In the genomic region with DNA sequence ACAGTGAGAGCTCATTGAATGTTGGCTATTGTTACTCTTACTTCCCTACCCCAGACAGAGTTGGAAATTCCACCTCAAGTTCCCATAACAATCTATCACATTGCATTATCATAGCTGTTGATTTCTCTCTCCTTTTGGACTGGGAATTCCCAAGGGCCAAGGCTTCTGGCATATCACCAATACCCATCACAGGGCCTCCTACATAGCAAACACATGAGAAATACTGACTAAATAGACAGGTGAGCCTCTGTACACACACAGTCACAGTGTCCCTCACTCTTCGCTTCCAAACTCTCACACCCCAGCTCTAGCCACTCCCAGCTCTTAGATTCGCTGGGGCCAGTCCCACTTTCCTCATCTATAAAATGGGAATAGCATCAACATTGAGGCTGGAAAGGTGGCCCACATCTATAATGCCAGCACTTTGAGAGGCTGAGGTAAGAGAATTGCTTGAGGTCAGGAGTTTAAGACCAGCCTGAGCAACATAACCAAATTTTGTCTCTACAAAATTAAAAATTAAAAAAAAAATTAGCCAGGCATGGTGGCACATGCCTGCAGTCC, we compare ENCODE assay signal across 1 cellular context.
A peak's percentile ranks its signal among the peaks of the same experiment; 100 is the strongest.
TF ChIP-seq lines count a peak whose summit lies in the region.

No MANE protein-coding gene starts in this region.

TF ChIP-seq in HepG2, 621 proteins besides CTCF, POLR2A, EP300 and RAD21 (continued from another document and continues in another):
- TF ChIP-seq, protein P1, sequence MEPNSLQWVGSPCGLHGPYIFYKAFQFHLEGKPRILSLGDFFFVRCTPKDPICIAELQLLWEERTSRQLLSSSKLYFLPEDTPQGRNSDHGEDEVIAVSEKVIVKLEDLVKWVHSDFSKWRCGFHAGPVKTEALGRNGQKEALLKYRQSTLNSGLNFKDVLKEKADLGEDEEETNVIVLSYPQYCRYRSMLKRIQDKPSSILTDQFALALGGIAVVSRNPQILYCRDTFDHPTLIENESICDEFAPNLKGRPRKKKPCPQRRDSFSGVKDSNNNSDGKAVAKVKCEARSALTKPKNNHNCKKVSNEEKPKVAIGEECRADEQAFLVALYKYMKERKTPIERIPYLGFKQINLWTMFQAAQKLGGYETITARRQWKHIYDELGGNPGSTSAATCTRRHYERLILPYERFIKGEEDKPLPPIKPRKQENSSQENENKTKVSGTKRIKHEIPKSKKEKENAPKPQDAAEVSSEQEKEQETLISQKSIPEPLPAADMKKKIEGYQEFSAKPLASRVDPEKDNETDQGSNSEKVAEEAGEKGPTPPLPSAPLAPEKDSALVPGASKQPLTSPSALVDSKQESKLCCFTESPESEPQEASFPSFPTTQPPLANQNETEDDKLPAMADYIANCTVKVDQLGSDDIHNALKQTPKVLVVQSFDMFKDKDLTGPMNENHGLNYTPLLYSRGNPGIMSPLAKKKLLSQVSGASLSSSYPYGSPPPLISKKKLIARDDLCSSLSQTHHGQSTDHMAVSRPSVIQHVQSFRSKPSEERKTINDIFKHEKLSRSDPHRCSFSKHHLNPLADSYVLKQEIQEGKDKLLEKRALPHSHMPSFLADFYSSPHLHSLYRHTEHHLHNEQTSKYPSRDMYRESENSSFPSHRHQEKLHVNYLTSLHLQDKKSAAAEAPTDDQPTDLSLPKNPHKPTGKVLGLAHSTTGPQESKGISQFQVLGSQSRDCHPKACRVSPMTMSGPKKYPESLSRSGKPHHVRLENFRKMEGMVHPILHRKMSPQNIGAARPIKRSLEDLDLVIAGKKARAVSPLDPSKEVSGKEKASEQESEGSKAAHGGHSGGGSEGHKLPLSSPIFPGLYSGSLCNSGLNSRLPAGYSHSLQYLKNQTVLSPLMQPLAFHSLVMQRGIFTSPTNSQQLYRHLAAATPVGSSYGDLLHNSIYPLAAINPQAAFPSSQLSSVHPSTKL (CRISPR knock-in tag; IDR thresholded peaks at IDR 0.05) = peak; percentile 58
- no peak for TF ChIP-seq SMAD3 (CRISPR knock-in tag; IDR thresholded peaks at IDR 0.05)
- no peak for TF ChIP-seq FOSL1 (CRISPR knock-in tag; IDR thresholded peaks at IDR 0.05; ENCODE audit: borderline replicate concordance)
- TF ChIP-seq IRF2 (CRISPR knock-in tag; IDR thresholded peaks at IDR 0.05) = no peak
- no peak for TF ChIP-seq ZNF775 (CRISPR knock-in tag; IDR thresholded peaks at IDR 0.05; ENCODE audit: borderline replicate concordance)
- no peak for TF ChIP-seq KLF12 (CRISPR knock-in tag; IDR thresholded peaks at IDR 0.05; ENCODE audit: borderline replicate concordance)
- TF ChIP-seq, protein P2, sequence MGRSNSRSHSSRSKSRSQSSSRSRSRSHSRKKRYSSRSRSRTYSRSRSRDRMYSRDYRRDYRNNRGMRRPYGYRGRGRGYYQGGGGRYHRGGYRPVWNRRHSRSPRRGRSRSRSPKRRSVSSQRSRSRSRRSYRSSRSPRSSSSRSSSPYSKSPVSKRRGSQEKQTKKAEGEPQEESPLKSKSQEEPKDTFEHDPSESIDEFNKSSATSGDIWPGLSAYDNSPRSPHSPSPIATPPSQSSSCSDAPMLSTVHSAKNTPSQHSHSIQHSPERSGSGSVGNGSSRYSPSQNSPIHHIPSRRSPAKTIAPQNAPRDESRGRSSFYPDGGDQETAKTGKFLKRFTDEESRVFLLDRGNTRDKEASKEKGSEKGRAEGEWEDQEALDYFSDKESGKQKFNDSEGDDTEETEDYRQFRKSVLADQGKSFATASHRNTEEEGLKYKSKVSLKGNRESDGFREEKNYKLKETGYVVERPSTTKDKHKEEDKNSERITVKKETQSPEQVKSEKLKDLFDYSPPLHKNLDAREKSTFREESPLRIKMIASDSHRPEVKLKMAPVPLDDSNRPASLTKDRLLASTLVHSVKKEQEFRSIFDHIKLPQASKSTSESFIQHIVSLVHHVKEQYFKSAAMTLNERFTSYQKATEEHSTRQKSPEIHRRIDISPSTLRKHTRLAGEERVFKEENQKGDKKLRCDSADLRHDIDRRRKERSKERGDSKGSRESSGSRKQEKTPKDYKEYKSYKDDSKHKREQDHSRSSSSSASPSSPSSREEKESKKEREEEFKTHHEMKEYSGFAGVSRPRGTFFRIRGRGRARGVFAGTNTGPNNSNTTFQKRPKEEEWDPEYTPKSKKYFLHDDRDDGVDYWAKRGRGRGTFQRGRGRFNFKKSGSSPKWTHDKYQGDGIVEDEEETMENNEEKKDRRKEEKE (IDR thresholded peaks at IDR 0.05) = no peak
- TF ChIP-seq RFX3 (CRISPR knock-in tag; IDR thresholded peaks at IDR 0.05) = no peak
- TF ChIP-seq PHF21A (CRISPR knock-in tag; IDR thresholded peaks at IDR 0.05) = peak; percentile 42; the same call in 1 of the 2 replicates
- no peak for TF ChIP-seq ZNF530 (CRISPR knock-in tag; IDR thresholded peaks at IDR 0.05; ENCODE audit: low read depth)
- no peak for TF ChIP-seq SMYD3 (CRISPR knock-in tag; IDR thresholded peaks at IDR 0.05)
- TF ChIP-seq, protein P3, sequence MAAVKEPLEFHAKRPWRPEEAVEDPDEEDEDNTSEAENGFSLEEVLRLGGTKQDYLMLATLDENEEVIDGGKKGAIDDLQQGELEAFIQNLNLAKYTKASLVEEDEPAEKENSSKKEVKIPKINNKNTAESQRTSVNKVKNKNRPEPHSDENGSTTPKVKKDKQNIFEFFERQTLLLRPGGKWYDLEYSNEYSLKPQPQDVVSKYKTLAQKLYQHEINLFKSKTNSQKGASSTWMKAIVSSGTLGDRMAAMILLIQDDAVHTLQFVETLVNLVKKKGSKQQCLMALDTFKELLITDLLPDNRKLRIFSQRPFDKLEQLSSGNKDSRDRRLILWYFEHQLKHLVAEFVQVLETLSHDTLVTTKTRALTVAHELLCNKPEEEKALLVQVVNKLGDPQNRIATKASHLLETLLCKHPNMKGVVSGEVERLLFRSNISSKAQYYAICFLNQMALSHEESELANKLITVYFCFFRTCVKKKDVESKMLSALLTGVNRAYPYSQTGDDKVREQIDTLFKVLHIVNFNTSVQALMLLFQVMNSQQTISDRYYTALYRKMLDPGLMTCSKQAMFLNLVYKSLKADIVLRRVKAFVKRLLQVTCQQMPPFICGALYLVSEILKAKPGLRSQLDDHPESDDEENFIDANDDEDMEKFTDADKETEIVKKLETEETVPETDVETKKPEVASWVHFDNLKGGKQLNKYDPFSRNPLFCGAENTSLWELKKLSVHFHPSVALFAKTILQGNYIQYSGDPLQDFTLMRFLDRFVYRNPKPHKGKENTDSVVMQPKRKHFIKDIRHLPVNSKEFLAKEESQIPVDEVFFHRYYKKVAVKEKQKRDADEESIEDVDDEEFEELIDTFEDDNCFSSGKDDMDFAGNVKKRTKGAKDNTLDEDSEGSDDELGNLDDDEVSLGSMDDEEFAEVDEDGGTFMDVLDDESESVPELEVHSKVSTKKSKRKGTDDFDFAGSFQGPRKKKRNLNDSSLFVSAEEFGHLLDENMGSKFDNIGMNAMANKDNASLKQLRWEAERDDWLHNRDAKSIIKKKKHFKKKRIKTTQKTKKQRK (IDR thresholded peaks at IDR 0.05; ENCODE audit: low read length) = no peak
- TF ChIP-seq, protein P4, sequence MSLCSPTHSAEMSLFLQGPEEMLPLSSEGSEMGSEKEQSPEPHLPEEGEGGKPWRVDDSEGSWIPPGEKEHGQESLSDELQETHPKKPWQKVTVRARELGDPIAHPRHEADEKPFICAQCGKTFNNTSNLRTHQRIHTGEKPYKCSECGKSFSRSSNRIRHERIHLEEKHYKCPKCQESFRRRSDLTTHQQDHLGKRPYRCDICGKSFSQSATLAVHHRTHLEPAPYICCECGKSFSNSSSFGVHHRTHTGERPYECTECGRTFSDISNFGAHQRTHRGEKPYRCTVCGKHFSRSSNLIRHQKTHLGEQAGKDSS (CRISPR knock-in tag; IDR thresholded peaks at IDR 0.05; ENCODE audit: borderline replicate concordance, low read depth) = no peak
- TF ChIP-seq PHB2 (IDR thresholded peaks at IDR 0.05; ENCODE audit: partially characterized antibody) = no peak
- TF ChIP-seq ZNF343 (CRISPR knock-in tag; IDR thresholded peaks at IDR 0.05) = no peak
- no peak for TF ChIP-seq HIVEP1 (CRISPR knock-in tag; IDR thresholded peaks at IDR 0.05)
- peak; percentile 35; the same call in 1 of the 2 replicates for TF ChIP-seq TBX2 (CRISPR knock-in tag; IDR thresholded peaks at IDR 0.05; ENCODE audit: borderline replicate concordance)
- no peak for TF ChIP-seq TARDBP (CRISPR knock-in tag; IDR thresholded peaks at IDR 0.05)
- TF ChIP-seq ZFYVE20 (CRISPR knock-in tag; IDR thresholded peaks at IDR 0.05; ENCODE audit: borderline replicate concordance, low read depth) = no peak
- no peak for TF ChIP-seq ZMYM2 (CRISPR knock-in tag; IDR thresholded peaks at IDR 0.05)
- TF ChIP-seq ZNF607 (CRISPR knock-in tag; IDR thresholded peaks at IDR 0.05; ENCODE audit: borderline replicate concordance) = no peak
- no peak for TF ChIP-seq ZNF660 (CRISPR knock-in tag; IDR thresholded peaks at IDR 0.05; ENCODE audit: borderline replicate concordance, low read depth)
- no peak for TF ChIP-seq ZEB1 (IDR thresholded peaks at IDR 0.05; ENCODE audit: insufficient replicate concordance, low read depth)
- TF ChIP-seq NFKBIZ (CRISPR knock-in tag; IDR thresholded peaks at IDR 0.05) = no peak
- no peak for TF ChIP-seq STAT5B (CRISPR knock-in tag; IDR thresholded peaks at IDR 0.05)
- no peak for TF ChIP-seq ATF7-NPFF (CRISPR knock-in tag; IDR thresholded peaks at IDR 0.05; ENCODE audit: low read depth)
- TF ChIP-seq, protein P5, sequence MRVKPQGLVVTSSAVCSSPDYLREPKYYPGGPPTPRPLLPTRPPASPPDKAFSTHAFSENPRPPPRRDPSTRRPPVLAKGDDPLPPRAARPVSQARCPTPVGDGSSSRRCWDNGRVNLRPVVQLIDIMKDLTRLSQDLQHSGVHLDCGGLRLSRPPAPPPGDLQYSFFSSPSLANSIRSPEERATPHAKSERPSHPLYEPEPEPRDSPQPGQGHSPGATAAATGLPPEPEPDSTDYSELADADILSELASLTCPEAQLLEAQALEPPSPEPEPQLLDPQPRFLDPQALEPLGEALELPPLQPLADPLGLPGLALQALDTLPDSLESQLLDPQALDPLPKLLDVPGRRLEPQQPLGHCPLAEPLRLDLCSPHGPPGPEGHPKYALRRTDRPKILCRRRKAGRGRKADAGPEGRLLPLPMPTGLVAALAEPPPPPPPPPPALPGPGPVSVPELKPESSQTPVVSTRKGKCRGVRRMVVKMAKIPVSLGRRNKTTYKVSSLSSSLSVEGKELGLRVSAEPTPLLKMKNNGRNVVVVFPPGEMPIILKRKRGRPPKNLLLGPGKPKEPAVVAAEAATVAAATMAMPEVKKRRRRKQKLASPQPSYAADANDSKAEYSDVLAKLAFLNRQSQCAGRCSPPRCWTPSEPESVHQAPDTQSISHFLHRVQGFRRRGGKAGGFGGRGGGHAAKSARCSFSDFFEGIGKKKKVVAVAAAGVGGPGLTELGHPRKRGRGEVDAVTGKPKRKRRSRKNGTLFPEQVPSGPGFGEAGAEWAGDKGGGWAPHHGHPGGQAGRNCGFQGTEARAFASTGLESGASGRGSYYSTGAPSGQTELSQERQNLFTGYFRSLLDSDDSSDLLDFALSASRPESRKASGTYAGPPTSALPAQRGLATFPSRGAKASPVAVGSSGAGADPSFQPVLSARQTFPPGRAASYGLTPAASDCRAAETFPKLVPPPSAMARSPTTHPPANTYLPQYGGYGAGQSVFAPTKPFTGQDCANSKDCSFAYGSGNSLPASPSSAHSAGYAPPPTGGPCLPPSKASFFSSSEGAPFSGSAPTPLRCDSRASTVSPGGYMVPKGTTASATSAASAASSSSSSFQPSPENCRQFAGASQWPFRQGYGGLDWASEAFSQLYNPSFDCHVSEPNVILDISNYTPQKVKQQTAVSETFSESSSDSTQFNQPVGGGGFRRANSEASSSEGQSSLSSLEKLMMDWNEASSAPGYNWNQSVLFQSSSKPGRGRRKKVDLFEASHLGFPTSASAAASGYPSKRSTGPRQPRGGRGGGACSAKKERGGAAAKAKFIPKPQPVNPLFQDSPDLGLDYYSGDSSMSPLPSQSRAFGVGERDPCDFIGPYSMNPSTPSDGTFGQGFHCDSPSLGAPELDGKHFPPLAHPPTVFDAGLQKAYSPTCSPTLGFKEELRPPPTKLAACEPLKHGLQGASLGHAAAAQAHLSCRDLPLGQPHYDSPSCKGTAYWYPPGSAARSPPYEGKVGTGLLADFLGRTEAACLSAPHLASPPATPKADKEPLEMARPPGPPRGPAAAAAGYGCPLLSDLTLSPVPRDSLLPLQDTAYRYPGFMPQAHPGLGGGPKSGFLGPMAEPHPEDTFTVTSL (CRISPR knock-in tag; IDR thresholded peaks at IDR 0.05; ENCODE audit: borderline replicate concordance) = 0 out of 2 replicates have a peak, but pooled peaks have one; percentile 23
- no peak for TF ChIP-seq ATM (IDR thresholded peaks at IDR 0.05; ENCODE audit: borderline replicate concordance)
- TF ChIP-seq SAP130 (CRISPR knock-in tag; IDR thresholded peaks at IDR 0.05; ENCODE audit: low read depth) = peak; percentile 49; the same call in 1 of the 2 replicates
- 0 out of 2 replicates have a peak, but pooled peaks have one; percentile 32 for TF ChIP-seq ZNF644 (CRISPR knock-in tag; IDR thresholded peaks at IDR 0.05; ENCODE audit: low read depth)
- TF ChIP-seq ATF1 (CRISPR knock-in tag; IDR thresholded peaks at IDR 0.05) = no peak
- no peak for TF ChIP-seq ZNF337 (CRISPR knock-in tag; IDR thresholded peaks at IDR 0.05; ENCODE audit: borderline replicate concordance, low read depth)
- TF ChIP-seq, protein P6, sequence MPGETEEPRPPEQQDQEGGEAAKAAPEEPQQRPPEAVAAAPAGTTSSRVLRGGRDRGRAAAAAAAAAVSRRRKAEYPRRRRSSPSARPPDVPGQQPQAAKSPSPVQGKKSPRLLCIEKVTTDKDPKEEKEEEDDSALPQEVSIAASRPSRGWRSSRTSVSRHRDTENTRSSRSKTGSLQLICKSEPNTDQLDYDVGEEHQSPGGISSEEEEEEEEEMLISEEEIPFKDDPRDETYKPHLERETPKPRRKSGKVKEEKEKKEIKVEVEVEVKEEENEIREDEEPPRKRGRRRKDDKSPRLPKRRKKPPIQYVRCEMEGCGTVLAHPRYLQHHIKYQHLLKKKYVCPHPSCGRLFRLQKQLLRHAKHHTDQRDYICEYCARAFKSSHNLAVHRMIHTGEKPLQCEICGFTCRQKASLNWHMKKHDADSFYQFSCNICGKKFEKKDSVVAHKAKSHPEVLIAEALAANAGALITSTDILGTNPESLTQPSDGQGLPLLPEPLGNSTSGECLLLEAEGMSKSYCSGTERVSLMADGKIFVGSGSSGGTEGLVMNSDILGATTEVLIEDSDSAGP (CRISPR knock-in tag; IDR thresholded peaks at IDR 0.05; ENCODE audit: borderline replicate concordance) = no peak
- no peak for TF ChIP-seq ZSCAN22 (CRISPR knock-in tag; IDR thresholded peaks at IDR 0.05)
- no peak for TF ChIP-seq TBX3 (IDR thresholded peaks at IDR 0.05; ENCODE audit: borderline replicate concordance)
- TF ChIP-seq, protein P7, sequence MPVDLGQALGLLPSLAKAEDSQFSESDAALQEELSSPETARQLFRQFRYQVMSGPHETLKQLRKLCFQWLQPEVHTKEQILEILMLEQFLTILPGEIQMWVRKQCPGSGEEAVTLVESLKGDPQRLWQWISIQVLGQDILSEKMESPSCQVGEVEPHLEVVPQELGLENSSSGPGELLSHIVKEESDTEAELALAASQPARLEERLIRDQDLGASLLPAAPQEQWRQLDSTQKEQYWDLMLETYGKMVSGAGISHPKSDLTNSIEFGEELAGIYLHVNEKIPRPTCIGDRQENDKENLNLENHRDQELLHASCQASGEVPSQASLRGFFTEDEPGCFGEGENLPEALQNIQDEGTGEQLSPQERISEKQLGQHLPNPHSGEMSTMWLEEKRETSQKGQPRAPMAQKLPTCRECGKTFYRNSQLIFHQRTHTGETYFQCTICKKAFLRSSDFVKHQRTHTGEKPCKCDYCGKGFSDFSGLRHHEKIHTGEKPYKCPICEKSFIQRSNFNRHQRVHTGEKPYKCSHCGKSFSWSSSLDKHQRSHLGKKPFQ (CRISPR knock-in tag; IDR thresholded peaks at IDR 0.05; ENCODE audit: insufficient replicate concordance) = no peak
